ENCODE assay signal across 9 cellular contexts in the genomic region with DNA sequence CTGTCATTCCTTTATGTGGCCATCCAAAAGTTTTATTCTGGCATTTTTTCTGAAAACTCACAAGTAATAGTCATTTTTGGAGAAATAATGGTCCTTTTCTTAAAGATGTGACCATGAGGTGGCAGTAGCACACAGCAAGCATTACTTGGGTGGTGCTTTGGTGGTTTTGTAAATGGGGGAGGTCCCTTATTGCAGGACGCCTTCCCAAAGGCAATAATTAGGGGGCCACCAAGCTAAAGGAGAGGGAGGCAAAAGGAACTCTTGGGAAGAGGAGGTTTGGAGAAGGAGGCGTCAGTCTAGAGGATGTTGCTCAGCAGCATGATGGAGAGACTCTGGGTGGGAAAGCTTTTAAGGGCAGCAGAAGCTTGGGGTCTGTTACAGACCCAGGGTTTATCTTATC.
DNase-seq lines count a peak whose midpoint lies in the region; ATAC-seq and TF ChIP-seq lines count a peak whose summit lies in the region.
"Had no signal": no experiment of that assay in that cellular context is flagged by ENCODE, and none has a peak within 500 bp of the region (broad histone marks: within the 10 kb centered on the region; RNA-seq: fewer than 3 reads in every experiment).

No MANE protein-coding gene starts in this region.

- ATAC-seq in GM18511 (IDR thresholded peaks at IDR 0.05; ENCODE audit: unreplicated experiment) (no peak), GM21515 (IDR thresholded peaks at IDR 0.05; ENCODE audit: unreplicated experiment) (no peak)

- H3K9ac ChIP-seq in SK-N-MC (ENCODE audit: insufficient read length), result peak overlapping the region; percentile 44

- peak overlapping the region; percentile 81 for H3K27ac ChIP-seq in SK-N-MC
- H3K27ac ChIP-seq: colonic mucosa had no signal

- peaks cover 3% of the 10 kb centered on the region; the same call in 1 of the 2 replicates for H3K4me1 ChIP-seq in BE2C
- H3K4me1 ChIP-seq: colonic mucosa had no signal

- no peak overlapping the region for H3K4me3 ChIP-seq in BE2C (ENCODE audit: low read depth, low read length)
- 0 out of 2 replicates have a peak overlapping the region, but pooled peaks have one; percentile 2 for H3K4me3 ChIP-seq in SK-N-MC
- H3K4me3 ChIP-seq: colonic mucosa had no signal

- no peak for DNase-seq in BE2C
- peak; percentile 20 for DNase-seq in H4 (ENCODE audit: low spot score)
- no peak for DNase-seq in SK-N-MC (ENCODE audit: low read depth, low spot score)
- DNase-seq in iPS DF 4.7 (ENCODE audit: extremely low read depth, low spot score), result peak; percentile 33
- no peak for DNase-seq in EL
- DNase-seq in AG08395 (ENCODE audit: low spot score), result no peak
- DNase-seq: colonic mucosa had no signal

- H3K27me3 ChIP-seq in BE2C, result no peaks in the 10 kb centered on the region
- H3K27me3 ChIP-seq: colonic mucosa had no signal

- H3K9me3 ChIP-seq in BE2C (no peaks in the 10 kb centered on the region), SK-N-MC (ENCODE audit: low read depth, low read length) (no peaks in the 10 kb centered on the region)
- H3K9me3 ChIP-seq: colonic mucosa had no signal

- H3K36me3 ChIP-seq in BE2C (no peaks in the 10 kb centered on the region), SK-N-MC (ENCODE audit: insufficient read depth, low read length) (no peaks in the 10 kb centered on the region)
- H3K36me3 ChIP-seq: colonic mucosa had no signal

- peak; percentile 65 for TF ChIP-seq CTCF in BE2C (IDR thresholded peaks at IDR 0.05; ENCODE audit: low read depth, low read length)

Comparison
In these comparisons a context has a peak if more than half of its experiments do, and no peak if none do; other contexts are left out.
1. DNase-seq: peak in H4 (single experiment) and iPS DF 4.7 (single experiment); none in BE2C (single experiment), SK-N-MC (single experiment), EL (single experiment) and AG08395 (single experiment).